Comparison of ENCODE assay signal across 24 cellular contexts in the genomic region with DNA sequence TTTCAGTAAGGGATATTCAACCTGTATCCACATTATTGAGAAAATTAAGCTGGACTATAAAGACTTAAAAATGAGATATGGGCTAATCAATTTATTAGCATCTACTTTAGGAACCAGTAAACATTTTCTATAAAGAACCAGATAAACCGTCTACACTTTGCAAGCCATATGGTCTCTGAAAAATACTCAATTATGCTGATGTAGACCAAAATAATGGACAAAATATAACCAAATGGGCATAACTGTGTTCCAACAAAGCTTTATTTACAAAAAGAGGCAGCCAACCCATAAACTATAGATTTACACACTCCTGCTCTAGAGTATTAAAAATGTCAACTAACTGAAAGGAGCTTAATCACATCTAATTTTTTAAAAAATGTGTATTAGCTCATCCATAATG. TPM values are rescaled to one million over a fixed set of nuclear protein-coding genes. Genes with fewer than 3 reads are reported as not detected.
A peak's percentile ranks its signal among the peaks of the same experiment; 100 is the strongest.
DNase-seq lines count a peak whose midpoint lies in the region; ATAC-seq, FAIRE-seq and TF ChIP-seq lines count a peak whose summit lies in the region.
"Had no signal": no experiment of that assay in that cellular context is flagged by ENCODE, and none has a peak within 500 bp of the region (broad histone marks: within the 10 kb centered on the region; RNA-seq: fewer than 3 reads in every experiment).

No MANE protein-coding gene starts in this region.

- intact Hi-C loops in HCT116 (cut with micrococcal nuclease) (no loop called here), Panc1 (cut with micrococcal nuclease; ENCODE audit: unreplicated experiment) (no loop called here), left colon (cut with DNase I, micrococcal nuclease) (no loop called here)
- intact Hi-C loops in activated CD8-positive, alpha-beta T cell treated with anti-CD3 and anti-CD28 coated beads for 36 hours (cut with micrococcal nuclease) = no loop called here

- H4K20me1 ChIP-seq in HCT116 (ENCODE audit: insufficient read depth) = no peaks in the 10 kb centered on the region

- no peak for TF ChIP-seq POLR2A in A549 (IDR thresholded peaks at IDR 0.05; ENCODE audit: low read length)
- no peak for TF ChIP-seq POLR2A in HCT116 (IDR thresholded peaks at IDR 0.05; ENCODE audit: borderline replicate concordance, extremely low read depth, insufficient read depth, insufficient read length)

- H3K27me3 ChIP-seq in HCT116 (ENCODE audit: insufficient read depth, low read length) (no peaks in the 10 kb centered on the region), Panc1 (ENCODE audit: control insufficient read depth, insufficient read depth, low read length) (no peaks in the 10 kb centered on the region), neutrophil (no peaks in the 10 kb centered on the region)
- H3K27me3 ChIP-seq: BLaER1 treated with 17β-estradiol and CSF1 and Interleukin-3, amounts not matched to agents 10 nM and 100 nM had no signal

- no peak overlapping the region for H3K4me3 Mint-ChIP-seq in activated CD8-positive, alpha-beta T cell treated with anti-CD3 and anti-CD28 coated beads for 36 hours
- H3K4me3 Mint-ChIP-seq in naive thymus-derived CD8-positive, alpha-beta T cell = no peak overlapping the region
- H3K4me3 Mint-ChIP-seq: B cell; CD8-positive, alpha-beta T cell; GM23338; HFFc6 had no signal

- no peaks in the 10 kb centered on the region for H3K27me3 Mint-ChIP-seq in activated CD8-positive, alpha-beta T cell treated with anti-CD3 and anti-CD28 coated beads for 36 hours
- H3K27me3 Mint-ChIP-seq in naive thymus-derived CD8-positive, alpha-beta T cell = no peaks in the 10 kb centered on the region
- H3K27me3 Mint-ChIP-seq: B cell, IgD-negative memory B cell had no signal

- H3K9me2 ChIP-seq in HCT116 (ENCODE audit: insufficient read depth) = no peaks in the 10 kb centered on the region

- TF ChIP-seq EP300 in A549 (IDR thresholded peaks at IDR 0.05) = no peak

- H3K4me1 ChIP-seq in A549 (peaks cover 11% of the 10 kb centered on the region), HCT116 (ENCODE audit: control insufficient read depth in 1 of 2, insufficient read depth in 2 of 2, low read length in 2 of 2) (no peaks in the 10 kb centered on the region), Panc1 (ENCODE audit: control insufficient read depth, insufficient read depth, low read length) (no peaks in the 10 kb centered on the region), neutrophil (ENCODE audit: control insufficient read depth in 1 of 2, insufficient read depth in 1 of 2, low read depth in 1 of 2, low read length in 1 of 2) (peaks cover 38 to 43% of the 10 kb centered on the region in 2 experiments)

- H3K27ac ChIP-seq in A549 (no peak overlapping the region), HCT116 (ENCODE audit: low read depth, low read length) (no peak overlapping the region), Panc1 (ENCODE audit: low read length) (no peak overlapping the region), neutrophil (peak overlapping the region; percentile 77)
- H3K27ac ChIP-seq: BLaER1 treated with 17β-estradiol and CSF1 and Interleukin-3, amounts not matched to agents 10 nM and 100 nM had no signal

- H3K79me2 ChIP-seq in HCT116 (ENCODE audit: insufficient read depth, low read length) = peaks cover 83% of the 10 kb centered on the region

- H3K4me3 ChIP-seq in A549 (no peak overlapping the region), HCT116 (replicated peaks in 1 of 2; ENCODE audit: low read depth in 1 of 2, low read length in 2 of 2) (no peak overlapping the region), Panc1 (ENCODE audit: low read depth in 2 of 2, low read length in 2 of 2) (no peak overlapping the region), neutrophil (ENCODE audit: low read depth in 1 of 2, low read length in 1 of 2) (no peak overlapping the region)
- H3K4me3 ChIP-seq: BLaER1 treated with 17β-estradiol and CSF1 and Interleukin-3, amounts not matched to agents 10 nM and 100 nM; GM23338 had no signal

- H3K9ac ChIP-seq in HCT116 (ENCODE audit: low read length) = no peak overlapping the region
- H3K9ac ChIP-seq: BLaER1 treated with 17β-estradiol and CSF1 and Interleukin-3, amounts not matched to agents 10 nM and 100 nM had no signal

- POLR2A ChIA-PET in A549 (lab: Yijun Ruan, JAX) = no interaction called here
- POLR2A ChIA-PET in HCT116 (lab: Charles Lee) = no interaction called here
- POLR2A ChIA-PET in Panc1 (lab: Charles Lee) = no interaction called here
- POLR2A ChIA-PET in activated CD8-positive, alpha-beta T cell treated with anti-CD3 and anti-CD28 coated beads for 36 hours (lab: Charles Lee) = no interaction called here
- POLR2A ChIA-PET in naive thymus-derived CD8-positive, alpha-beta T cell (lab: Charles Lee) = no interaction called here

- no peak for FAIRE-seq in A549 (lab: Jason Lieb, UNC)
- FAIRE-seq: H54, HTR-8/SVneo had no signal

- H3K9me3 Mint-ChIP-seq in activated CD8-positive, alpha-beta T cell treated with anti-CD3 and anti-CD28 coated beads for 36 hours = no peaks in the 10 kb centered on the region
- no peaks in the 10 kb centered on the region for H3K9me3 Mint-ChIP-seq in naive thymus-derived CD8-positive, alpha-beta T cell
- H3K9me3 Mint-ChIP-seq: CD8-positive, alpha-beta T cell; GM23338; HFFc6; IgD-negative memory B cell had no signal

- 86% methylated on average over 1 of the region's 1 CpG for WGBS in A549 (ENCODE audit: missing lambda C conversion rate)

- H3K27ac Mint-ChIP-seq in activated CD8-positive, alpha-beta T cell treated with anti-CD3 and anti-CD28 coated beads for 36 hours = no peak overlapping the region
- H3K27ac Mint-ChIP-seq in naive thymus-derived CD8-positive, alpha-beta T cell = no peak overlapping the region
- H3K27ac Mint-ChIP-seq: B cell; CD8-positive, alpha-beta T cell; GM23338; HFFc6; IgD-negative memory B cell had no signal

- H3K9me3 ChIP-seq in A549 (no peaks in the 10 kb centered on the region), HCT116 (ENCODE audit: control insufficient read depth in 1 of 2, insufficient read depth in 1 of 2, low read depth in 1 of 2, low read length in 2 of 2) (no peaks in the 10 kb centered on the region), Panc1 (ENCODE audit: control insufficient read depth, insufficient read depth, low read depth, low read length) (no peaks in the 10 kb centered on the region), neutrophil (no peaks in the 10 kb centered on the region)
- H3K9me3 ChIP-seq: BLaER1 treated with 17β-estradiol and CSF1 and Interleukin-3, amounts not matched to agents 10 nM and 100 nM had no signal

- no peak for TF ChIP-seq CTCF in A549 (IDR thresholded peaks at IDR 0.05)
- TF ChIP-seq CTCF in HCT116 (IDR thresholded peaks at IDR 0.05 in 2 of 3, conservative IDR thresholded peaks at IDR 0.05 in 1 of 3; ENCODE audit: borderline replicate concordance in 1 of 3, insufficient read depth in 1 of 3, low read depth in 2 of 3, low read length in 2 of 3) = no peak
- TF ChIP-seq CTCF in Panc1 (IDR thresholded peaks at IDR 0.05) = no peak
- no peak for TF ChIP-seq CTCF in neutrophil (IDR thresholded peaks at IDR 0.05)
- no peak for TF ChIP-seq CTCF in activated CD8-positive, alpha-beta T cell treated with anti-CD3 and anti-CD28 coated beads for 36 hours (IDR thresholded peaks at IDR 0.05)

- TF ChIP-seq RAD21 in A549 (conservative IDR thresholded peaks at IDR 0.05 in 1 of 2, IDR thresholded peaks at IDR 0.05 in 1 of 2) = no peak
- no peak for TF ChIP-seq RAD21 in HCT116 (IDR thresholded peaks at IDR 0.05; ENCODE audit: low read depth)

- RAD21 ChIA-PET in HCT116 (lab: Charles Lee; ENCODE audit: low non-redundant PET in 1 of 2, low total read pairs in 2 of 2, uncharacterized antibody in 2 of 2, unreplicated experiment in 2 of 2) = no interaction called here

- no peak overlapping the region for H2AFZ ChIP-seq in HCT116 (ENCODE audit: low read depth, low read length, poor library complexity, severe bottlenecking)
- H2AFZ ChIP-seq: GM23338 had no signal

- peaks cover 15 to 17% of the 10 kb centered on the region in 2 experiments for H3K36me3 ChIP-seq in HCT116 (ENCODE audit: control insufficient read depth in 1 of 2, insufficient read depth in 2 of 2, low read length in 2 of 2)
- peaks cover 29% of the 10 kb centered on the region for H3K36me3 ChIP-seq in Panc1 (ENCODE audit: control insufficient read depth, insufficient read depth, low read length)
- H3K36me3 ChIP-seq in neutrophil = peaks cover 56% of the 10 kb centered on the region

- in situ Hi-C loops in Panc1 (cut with HindIII; ENCODE audit: low pct_unique_long_range_greater_than_20kb, low sequenced_read_pairs) = no loop called here

- H3K36me3 Mint-ChIP-seq in activated CD8-positive, alpha-beta T cell treated with anti-CD3 and anti-CD28 coated beads for 36 hours (ENCODE audit: low read depth) = peaks cover 49% of the 10 kb centered on the region
- peaks cover 6 to 82% (median 25%) of the 10 kb centered on the region in 3 donors for H3K36me3 Mint-ChIP-seq in naive thymus-derived CD8-positive, alpha-beta T cell

- H3K4me1 Mint-ChIP-seq in activated CD8-positive, alpha-beta T cell treated with anti-CD3 and anti-CD28 coated beads for 36 hours (ENCODE audit: low read depth) = peaks cover 36% of the 10 kb centered on the region
- peaks cover 6 to 24% (median 19%) of the 10 kb centered on the region in 4 donors for H3K4me1 Mint-ChIP-seq in naive thymus-derived CD8-positive, alpha-beta T cell
- H3K4me1 Mint-ChIP-seq: GM23338 had no signal

- ATAC-seq in A549 = no peak
- no peak for ATAC-seq in HCT116
- no peak for ATAC-seq in Panc1
- no peak for ATAC-seq in activated CD8-positive, alpha-beta T cell treated with anti-CD3 and anti-CD28 coated beads for 36 hours
- ATAC-seq in left colon = no peak
- no peak for ATAC-seq in naive thymus-derived CD8-positive, alpha-beta T cell
- ATAC-seq in HG03565 (IDR thresholded peaks at IDR 0.05; ENCODE audit: unreplicated experiment) = no peak
- ATAC-seq: CD8-positive, alpha-beta T cell; GM23338 had no signal

- DNase-seq in A549 (ENCODE audit: low read depth in 1 of 2, low spot score in 1 of 2) = no peak
- DNase-seq in HCT116 (ENCODE audit: low read depth, low spot score) = no peak
- DNase-seq in Panc1 (ENCODE audit: low read depth, low spot score) = no peak
- DNase-seq in activated CD8-positive, alpha-beta T cell treated with anti-CD3 and anti-CD28 coated beads for 36 hours = no peak
- no peak for DNase-seq in left colon
- no peak for DNase-seq in naive thymus-derived CD8-positive, alpha-beta T cell
- DNase-seq: 8988T; Calu3; CD8-positive, alpha-beta T cell; DMS 273 treated with DMSO at 0.1 percent for 48 hours; DMS53; DND-41; EL; HCEC 1CT; HFFc6; KG1 had no signal

- CTCF ChIA-PET in A549 (lab: Yijun Ruan, JAX) = interaction anchor here (0.9 to 1.5 kb wide), 2 partner anchors 10 to 79 kb away, joined by 3 to 7 read pairs; no protein-coding TSS in a partner anchor
- CTCF ChIA-PET in HCT116 (lab: Charles Lee) = no interaction called here
- CTCF ChIA-PET in Panc1 (lab: Charles Lee) = no interaction called here
- CTCF ChIA-PET in activated CD8-positive, alpha-beta T cell treated with anti-CD3 and anti-CD28 coated beads for 36 hours (lab: Charles Lee) = no interaction called here

- BruUV-seq in HCT116 (replicated peaks; lab: Mats Ljungman, UMichigan) (TSS peak; percentile 9), Panc1 (replicated peaks; lab: Mats Ljungman, UMichigan) (TSS peak; percentile 40)

- H3K4me2 ChIP-seq in A549 (no peak overlapping the region), HCT116 (ENCODE audit: low read length) (no peak overlapping the region)
- H3K4me2 ChIP-seq: BLaER1 treated with 17β-estradiol and CSF1 and Interleukin-3, amounts not matched to agents 10 nM and 100 nM; GM23338 had no signal

RNA-seq across cellular contexts. Expression of gene TNPO3, which starts 42.3 kb away (rescaled TPM):
- polyA plus RNA-seq in A549 (2011; rRNA removed) (66.9 and 72.9 TPM in 2 replicates), A549 (2017; fragmentation: RNase III; extraction: RNeasy Plus Mini Kit Qiagen cat#74134 plus additional on column Dnase treatment) (43.2 to 44.4 TPM (median 43.2 TPM) in 3 replicates)
- polyA plus RNA-seq in A549 (2012; cell fraction: cytosol; rRNA removed) = 24.6 and 28.8 TPM in 2 replicates
- 25.2 and 38.1 TPM in 2 replicates for polyA plus RNA-seq in A549 (2012; cell fraction: nucleus; rRNA removed)
- 90.5 and 97.4 TPM in 2 replicates for polyA minus RNA-seq in A549 (2011; rRNA and poly(A)+ RNA removed)
- total RNA-seq in HCT116 (2021; ENCODE audit: unreplicated experiment) (58.5 TPM), Panc1 (2021; ENCODE audit: unreplicated experiment) (71.8 TPM), left colon (10 to 100 TPM; 35.2 to 36.4 TPM)
- 34.6 and 39.2 TPM in 2 replicates for polyA plus RNA-seq in HCT116 (2012)
- polyA plus RNA-seq in Panc1 (2012; ENCODE audit: insufficient read length) = 45.6 TPM
- total RNA-seq in activated CD8-positive, alpha-beta T cell treated with anti-CD3 and anti-CD28 coated beads for 36 hours = 10 to 100 TPM; 58.4 to 59.3 TPM
- 10 to 100 TPM; 39.3 to 40.3 TPM for total RNA-seq in naive thymus-derived CD8-positive, alpha-beta T cell
- polyA plus RNA-seq in naive thymus-derived CD8-positive, alpha-beta T cell = 10 to 100 TPM; 30.3 to 36.3 (median 33.8) TPM
